Comparison of ENCODE assay signal across 31 cellular contexts in genomic region chr2:39194686-39195085, GRCh38. TPM values are rescaled to one million over a fixed set of nuclear protein-coding genes. Genes with fewer than 3 reads are reported as not detected.
"Had no signal": no experiment of that assay in that cellular context is flagged by ENCODE, and none has a peak within 500 bp of the region (broad histone marks: within the 10 kb centered on the region; RNA-seq: fewer than 3 reads in every experiment).

No MANE protein-coding gene starts in this region.

- DNase-seq: activated CD4-positive, alpha-beta memory T cell treated with anti-CD3 and anti-CD28 coated beads, Interleukin-2, amount 10 ng/mL, durations not matched to agents 7 days and 5 days; activated CD4-positive, alpha-beta T cell treated with anti-CD3 and anti-CD28 coated beads for 1 hour; activated CD4-positive, alpha-beta T cell treated with anti-CD3 and anti-CD28 coated beads for 36 hours; activated CD4-positive, alpha-beta T cell treated with anti-CD3 and anti-CD28 coated beads for 48 hours; activated CD4-positive, alpha-beta T cell treated with anti-CD3 and anti-CD28 coated beads, Interleukin-2, amount 10 ng/mL, durations not matched to agents 7 days and 5 days; activated CD4-positive, alpha-beta T cell treated with anti-CD3 and anti-CD28 coated beads, Interleukin-2, amount 50 U/mL, for 48 hours; activated CD4-positive, CD25-positive, alpha-beta regulatory T cell; activated CD8-positive, alpha-beta memory T cell treated with anti-CD3 and anti-CD28 coated beads for 24 hours; activated CD8-positive, alpha-beta memory T cell treated with anti-CD3 and anti-CD28 coated beads, Interleukin-2, amount 10 ng/mL, durations not matched to agents 7 days and 5 days; activated CD8-positive, alpha-beta memory T cell treated with anti-CD3 and anti-CD28 coated beads, Interleukin-2, amount 50 U/mL, for 48 hours; activated CD8-positive, alpha-beta T cell treated with anti-CD3 and anti-CD28 coated beads, Interleukin-2, amount 10 ng/mL, durations not matched to agents 7 days and 5 days; activated effector memory CD4-positive, alpha-beta T cell treated with Interleukin-2 at 50 U/mL for 16 hours; activated gamma-delta T cell; activated naive CD4-positive, alpha-beta T cell treated with anti-CD3 and anti-CD28 coated beads, Interleukin-2, amount 10 ng/mL, durations not matched to agents 7 days and 5 days; activated naive CD4-positive, alpha-beta T cell treated with Interleukin-2 at 50 U/mL for 16 hours; activated naive CD8-positive, alpha-beta T cell treated with anti-CD3 and anti-CD28 coated beads, Interleukin-2, amount 10 ng/mL, durations not matched to agents 7 days and 5 days; activated naive CD8-positive, alpha-beta T cell treated with anti-CD3 and anti-CD28 coated beads, Interleukin-2, amount 50 U/mL, for 24 hours; activated T-cell treated with anti-CD3 and anti-CD28 coated beads, Interleukin-2, amount 50 U/mL, for 24 hours; activated T-cell treated with anti-CD3 and anti-CD28 coated beads, Interleukin-2, amount 50 U/mL, for 48 hours; amygdala; anterior cingulate cortex; caudate nucleus; cerebellar nuclear complex; T-helper 2 cell; T-helper 9 cell; WERI-Rb-1 had no signal

- FAIRE-seq: bronchial epithelial cell had no signal

- H3K4me3 ChIP-seq: ascending aorta, cardiac muscle cell had no signal

- H3K4me1 ChIP-seq: ascending aorta had no signal

- H3K27ac ChIP-seq: ascending aorta, cardiac muscle cell, WERI-Rb-1 had no signal

- H3K27me3 ChIP-seq: ascending aorta, cardiac muscle cell had no signal

- H3K36me3 ChIP-seq: ascending aorta, cardiac muscle cell, WERI-Rb-1 had no signal

- ATAC-seq: activated CD4-positive, alpha-beta T cell treated with anti-CD3 and anti-CD28 coated beads for 36 hours; activated CD4-positive, CD25-positive, alpha-beta regulatory T cell treated with anti-CD3 and anti-CD28 coated beads, Interleukin-2, amount 50 U/mL, for 24 hours; activated CD8-positive, alpha-beta memory T cell treated with anti-CD3 and anti-CD28 coated beads, Interleukin-2, amount 10 ng/mL, durations not matched to agents 7 days and 5 days; activated CD8-positive, alpha-beta T cell treated with anti-CD3 and anti-CD28 coated beads, Interleukin-2, amount 10 ng/mL, durations not matched to agents 7 days and 5 days; activated naive CD8-positive, alpha-beta T cell treated with anti-CD3 and anti-CD28 coated beads, Interleukin-2, amount 50 U/mL, for 24 hours; WTC11 had no signal

RNA-seq across cellular contexts. Expression of gene CDKL4, which starts 49.1 kb away (rescaled TPM):
- polyA plus RNA-seq: cardiac muscle cell had no signal
